1 cellular context compared by ENCODE assay signal in the genomic region with DNA sequence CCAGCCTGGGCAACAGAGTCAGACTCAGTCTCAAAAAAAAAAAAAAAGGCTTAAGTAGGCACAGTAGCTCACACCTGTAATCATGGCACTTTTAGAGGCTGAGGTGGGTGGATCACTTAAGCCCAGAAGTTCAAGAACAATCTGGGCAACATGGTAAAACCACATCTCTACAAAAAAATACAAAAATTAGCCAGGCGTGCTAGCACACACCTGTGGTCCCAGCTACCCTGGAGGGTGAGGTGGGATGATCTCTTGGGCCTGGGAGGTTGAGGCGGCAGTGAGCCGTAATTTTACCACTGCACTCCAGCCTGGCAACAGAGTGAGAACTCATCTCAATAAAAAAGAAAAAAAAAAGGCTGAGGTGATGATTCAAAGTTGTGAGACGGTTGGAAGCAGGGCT.
TF ChIP-seq lines count a peak whose summit lies in the region.

No MANE protein-coding gene starts in this region.

TF ChIP-seq in SK-N-SH treated with all-trans-retinoic acid at 6 μM for 48 hours, 23 proteins besides CTCF, POLR2A, EP300 and RAD21 (continued from another document):
- TF ChIP-seq, protein P1, sequence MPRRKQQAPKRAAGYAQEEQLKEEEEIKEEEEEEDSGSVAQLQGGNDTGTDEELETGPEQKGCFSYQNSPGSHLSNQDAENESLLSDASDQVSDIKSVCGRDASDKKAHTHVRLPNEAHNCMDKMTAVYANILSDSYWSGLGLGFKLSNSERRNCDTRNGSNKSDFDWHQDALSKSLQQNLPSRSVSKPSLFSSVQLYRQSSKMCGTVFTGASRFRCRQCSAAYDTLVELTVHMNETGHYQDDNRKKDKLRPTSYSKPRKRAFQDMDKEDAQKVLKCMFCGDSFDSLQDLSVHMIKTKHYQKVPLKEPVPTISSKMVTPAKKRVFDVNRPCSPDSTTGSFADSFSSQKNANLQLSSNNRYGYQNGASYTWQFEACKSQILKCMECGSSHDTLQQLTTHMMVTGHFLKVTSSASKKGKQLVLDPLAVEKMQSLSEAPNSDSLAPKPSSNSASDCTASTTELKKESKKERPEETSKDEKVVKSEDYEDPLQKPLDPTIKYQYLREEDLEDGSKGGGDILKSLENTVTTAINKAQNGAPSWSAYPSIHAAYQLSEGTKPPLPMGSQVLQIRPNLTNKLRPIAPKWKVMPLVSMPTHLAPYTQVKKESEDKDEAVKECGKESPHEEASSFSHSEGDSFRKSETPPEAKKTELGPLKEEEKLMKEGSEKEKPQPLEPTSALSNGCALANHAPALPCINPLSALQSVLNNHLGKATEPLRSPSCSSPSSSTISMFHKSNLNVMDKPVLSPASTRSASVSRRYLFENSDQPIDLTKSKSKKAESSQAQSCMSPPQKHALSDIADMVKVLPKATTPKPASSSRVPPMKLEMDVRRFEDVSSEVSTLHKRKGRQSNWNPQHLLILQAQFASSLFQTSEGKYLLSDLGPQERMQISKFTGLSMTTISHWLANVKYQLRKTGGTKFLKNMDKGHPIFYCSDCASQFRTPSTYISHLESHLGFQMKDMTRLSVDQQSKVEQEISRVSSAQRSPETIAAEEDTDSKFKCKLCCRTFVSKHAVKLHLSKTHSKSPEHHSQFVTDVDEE (CRISPR knock-in tag; IDR thresholded peaks at IDR 0.05) = no peak
- TF ChIP-seq BACH2 (CRISPR knock-in tag; IDR thresholded peaks at IDR 0.05; ENCODE audit: borderline replicate concordance) (no peak), ZFP30 (CRISPR knock-in tag; IDR thresholded peaks at IDR 0.05) (no peak), ZNF70 (CRISPR knock-in tag; IDR thresholded peaks at IDR 0.05) (no peak), CSDC2 (CRISPR knock-in tag; IDR thresholded peaks at IDR 0.05) (no peak), ZNF565 (CRISPR knock-in tag; conservative IDR thresholded peaks at IDR 0.05; ENCODE audit: low read depth) (no peak)
